In genomic region chr21:39648879-39649278, GRCh38 we compare ENCODE assay signal across 24 cellular contexts. TPM values are rescaled to one million over a fixed set of nuclear protein-coding genes. Genes with fewer than 3 reads are reported as not detected.
"Had no signal": no experiment of that assay in that cellular context is flagged by ENCODE, and none has a peak within 500 bp of the region (broad histone marks: within the 10 kb centered on the region; RNA-seq: fewer than 3 reads in every experiment).

No MANE protein-coding gene starts in this region.

- H3K27me3 ChIP-seq: colonic mucosa, pancreas, suprapubic skin, thyroid gland, upper lobe of left lung, vagina had no signal

- H3K4me2 ChIP-seq: smooth muscle cell had no signal

- H3K36me3 ChIP-seq: colonic mucosa, pancreas, suprapubic skin, thyroid gland, upper lobe of left lung, vagina had no signal

- H3K36me3 Mint-ChIP-seq: immature natural killer cell had no signal

- H3K27ac Mint-ChIP-seq: immature natural killer cell; naive thymus-derived CD8-positive, alpha-beta T cell; progenitor cell of endocrine pancreas had no signal

- H3K4me1 ChIP-seq: colonic mucosa, suprapubic skin, upper lobe of left lung, vagina had no signal

- DNase-seq: colonic mucosa; effector CD4-positive, alpha-beta T cell; foreskin melanocyte; glutamatergic neuron; immature natural killer cell; left colon; left ventricle myocardium superior; mesendoderm; naive thymus-derived CD8-positive, alpha-beta T cell; nucleus accumbens; right cardiac atrium; stimulated activated CD4-positive, alpha-beta T cell treated with anti-CD3 and anti-CD28 coated beads, Interleukin-2, amount 100 ng/mL, for 48 hours; stimulated activated naive CD4-positive, alpha-beta T cell treated with Interleukin-2 at 50 U/mL for 16 hours; thyroid gland; upper lobe of left lung had no signal

- H3K4me3 Mint-ChIP-seq: immature natural killer cell; naive thymus-derived CD8-positive, alpha-beta T cell; neural crest cell had no signal

- H3K27ac ChIP-seq: colonic mucosa, pancreas, suprapubic skin, thyroid gland, upper lobe of left lung, vagina had no signal

- H3K27me3 Mint-ChIP-seq: progenitor cell of endocrine pancreas had no signal

- H3K4me1 Mint-ChIP-seq: immature natural killer cell; naive thymus-derived CD8-positive, alpha-beta T cell had no signal

- ATAC-seq: left colon; left ventricle myocardium superior; naive thymus-derived CD8-positive, alpha-beta T cell; pancreas; right cardiac atrium had no signal

- H3K4me3 ChIP-seq: colonic mucosa, lung, pancreas, smooth muscle cell, suprapubic skin, thyroid gland, upper lobe of left lung, vagina had no signal

- H3K9me3 ChIP-seq: colonic mucosa, pancreas, suprapubic skin, thyroid gland, vagina had no signal

RNA-seq across cellular contexts. Expression of gene B3GALT5, which starts 36.1 kb away (rescaled TPM):
- total RNA-seq: dermis microvascular lymphatic vessel endothelial cell; naive thymus-derived CD8-positive, alpha-beta T cell had no signal
- polyA plus RNA-seq: immature natural killer cell; keratinocyte; naive thymus-derived CD8-positive, alpha-beta T cell had no signal
